Comparison of ENCODE assay signal across 27 cellular contexts in the genomic region with DNA sequence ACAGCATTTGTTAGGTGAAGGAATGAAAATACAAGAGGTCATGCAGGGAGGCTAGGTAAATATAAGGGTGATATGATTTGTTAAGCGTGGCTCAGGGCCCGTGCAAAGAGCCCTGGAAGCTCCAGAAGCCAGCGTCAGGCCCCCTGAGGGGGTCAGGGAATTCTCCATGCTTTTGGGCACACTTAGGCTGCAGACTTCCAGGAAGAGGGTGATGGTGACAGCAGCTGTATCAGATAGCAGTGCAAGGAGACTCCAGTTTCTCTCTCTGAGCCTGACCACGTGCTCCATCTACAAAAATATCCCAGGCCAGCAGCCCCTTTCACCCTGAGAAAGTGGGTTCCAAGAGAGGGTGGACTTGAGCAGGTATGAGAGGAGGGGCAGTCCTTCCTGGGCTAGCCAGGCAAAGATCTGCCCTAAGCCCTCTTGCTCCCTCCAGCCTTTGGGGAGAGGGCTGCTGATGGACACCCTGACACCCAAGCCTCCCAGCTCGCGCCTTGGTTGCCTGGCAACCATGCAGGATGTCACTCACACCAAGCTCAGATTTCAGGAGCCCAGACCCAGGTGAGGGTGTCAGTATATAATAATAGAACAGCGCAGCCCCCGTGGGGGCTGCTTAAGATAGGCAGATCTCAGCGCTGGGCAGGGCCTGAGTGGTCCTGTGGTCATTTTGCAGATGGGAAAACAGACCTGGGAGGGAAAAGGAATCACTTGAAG. TPM values are rescaled to one million over a fixed set of nuclear protein-coding genes. Genes with fewer than 3 reads are reported as not detected.
DNase-seq lines count a peak whose midpoint lies in the region; ATAC-seq, FAIRE-seq and TF ChIP-seq lines count a peak whose summit lies in the region.
"Had no signal": no experiment of that assay in that cellular context is flagged by ENCODE, and none has a peak within 500 bp of the region (broad histone marks: within the 10 kb centered on the region; RNA-seq: fewer than 3 reads in every experiment).

No MANE protein-coding gene starts in this region.

- no peaks in the 10 kb centered on the region for H3K9me2 ChIP-seq in neural cell (ENCODE audit: insufficient read depth, low read length)

- CTCF ChIA-PET in GM12878 (lab: Yijun Ruan, JAX), result no interaction called here

- TF ChIP-seq RAD21 in GM12878 (IDR thresholded peaks at IDR 0.05; ENCODE audit: insufficient read depth, low read depth, low read length), result no peak
- TF ChIP-seq RAD21 in neural cell (conservative IDR thresholded peaks at IDR 0.05), result no peak

- H3K9ac ChIP-seq in GM12878 (ENCODE audit: control insufficient read depth, insufficient read depth, low read length), result no peak overlapping the region
- H3K9ac ChIP-seq in neural cell (ENCODE audit: low read length), result peak overlapping the region; percentile 18

- POLR2A ChIA-PET in GM12878 (lab: Charles Lee), result no interaction called here

- H3K4me3 ChIP-seq in GM12878, result no peak overlapping the region
- peak overlapping the region; percentile 28 for H3K4me3 ChIP-seq in neural cell (ENCODE audit: low read length)
- H3K4me3 ChIP-seq in tibial artery, result no peak overlapping the region
- H3K4me3 ChIP-seq: esophagus muscularis mucosa, smooth muscle cell, stomach, thyroid gland had no signal

- intact Hi-C loops in GM12878 (cut with micrococcal nuclease; ENCODE audit: unreplicated experiment) (no loop called here), tibial artery (cut with DNase I; ENCODE audit: low total_unique reads) (no loop called here)

- no peaks in the 10 kb centered on the region for H3K9me3 ChIP-seq in GM12878 (replicated peaks; ENCODE audit: control insufficient read depth, insufficient read depth, low read length)
- H3K9me3 ChIP-seq in neural cell (ENCODE audit: low read length), result no peaks in the 10 kb centered on the region
- no peaks in the 10 kb centered on the region for H3K9me3 ChIP-seq in tibial artery
- H3K9me3 ChIP-seq: esophagus muscularis mucosa, stomach, thyroid gland had no signal

- H4K20me1 ChIP-seq in GM12878 (ENCODE audit: control insufficient read depth, insufficient read depth), result no peaks in the 10 kb centered on the region
- no peaks in the 10 kb centered on the region for H4K20me1 ChIP-seq in neural cell (ENCODE audit: insufficient read depth)

- H3K27ac ChIP-seq in GM12878 (ENCODE audit: control insufficient read depth, insufficient read depth) (no peak overlapping the region), neural cell (ENCODE audit: low read length) (peak overlapping the region; percentile 35), tibial artery (no peak overlapping the region)
- H3K27ac ChIP-seq: 22Rv1, esophagus muscularis mucosa, foreskin keratinocyte, stomach, thyroid gland had no signal

- TF ChIP-seq CTCF in GM12878 (IDR thresholded peaks at IDR 0.05 in 2 of 3, conservative IDR thresholded peaks at IDR 0.05 in 1 of 3; ENCODE audit: control insufficient read depth in 2 of 3, extremely low read depth in 1 of 3, insufficient read depth in 1 of 3, low read depth in 3 of 3, low read length in 3 of 3) (no peak), neural cell (IDR thresholded peaks at IDR 0.05; ENCODE audit: poor library complexity, severe bottlenecking) (no peak), tibial artery (IDR thresholded peaks at IDR 0.05) (no peak)

- 19% methylated on average over 9 of the region's 9 CpGs for WGBS in GM12878 (ENCODE audit: insufficient coverage, insufficient replicate concordance, low lambda C conversion rate, missing lambda C conversion rate)

- DNase-seq in DMS 273 (lab: John Stamatoyannopoulos, UW; ENCODE audit: unreplicated experiment) (peak; percentile 63), DMS 273 treated with DMSO at 0.1 percent for 48 hours (lab: John Stamatoyannopoulos, UW) (no peak), COLO668 (lab: John Stamatoyannopoulos, UW; ENCODE audit: unreplicated experiment) (peak; percentile 1), GM12878 (ENCODE audit: low read depth, low spot score) (no peak), hypothalamus (lab: John Stamatoyannopoulos, UW) (no peak), HUDEP-2 (lab: John Stamatoyannopoulos, UW; ENCODE audit: unreplicated experiment in 76 of 76) (no peak), tibial artery (no peak)
- DNase-seq: activated CD4-positive, alpha-beta T cell treated with anti-CD3 and anti-CD28 coated beads for 4 hours; activated CD8-positive, alpha-beta memory T cell treated with anti-CD3 and anti-CD28 coated beads for 24 hours; activated effector memory CD4-positive, alpha-beta T cell treated with anti-CD3 and anti-CD28 coated beads, Interleukin-2, amount 50 U/mL, for 16 hours; activated naive CD8-positive, alpha-beta T cell treated with anti-CD3 and anti-CD28 coated beads for 36 hours; CD4-positive, CD25-positive, alpha-beta regulatory T cell; foreskin keratinocyte; left cardiac atrium; mammary epithelial cell; stimulated activated CD4-positive, alpha-beta T cell treated with anti-CD3 and anti-CD28 coated beads, Interleukin-2, amount 100 ng/mL, for 24 hours; stomach; thyroid gland had no signal

- no peak for TF ChIP-seq POLR2A in GM12878 (IDR thresholded peaks at IDR 0.05; ENCODE audit: low read depth, low read length)

- ATAC-seq in GM12878, result no peak
- ATAC-seq: foreskin keratinocyte, left cardiac atrium had no signal

- in situ Hi-C loops in GM12878 (cut with MboI), result no loop called here

- H3K4me2 ChIP-seq in GM12878 (ENCODE audit: control insufficient read depth, insufficient read depth) (no peak overlapping the region), neural cell (ENCODE audit: low read length) (peak overlapping the region; percentile 4)
- H3K4me2 ChIP-seq: smooth muscle cell had no signal

- no peaks in the 10 kb centered on the region for H3F3A ChIP-seq in neural cell (ENCODE audit: insufficient read depth, low read length, poor library complexity, severe bottlenecking)

- SMC1A ChIA-PET in GM12878 (lab: Charles Lee; ENCODE audit: uncharacterized antibody, unreplicated experiment), result no interaction called here

- TF ChIP-seq EP300 in GM12878 (IDR thresholded peaks at IDR 0.05; ENCODE audit: borderline replicate concordance in 1 of 2, control insufficient read depth in 1 of 2, low read depth in 2 of 2, low read length in 2 of 2), result no peak
- TF ChIP-seq EP300 in neural cell (conservative IDR thresholded peaks at IDR 0.05; ENCODE audit: poor library complexity, severe bottlenecking), result no peak

- H3K79me2 ChIP-seq in GM12878 (ENCODE audit: control insufficient read depth, insufficient read depth, low read length), result no peaks in the 10 kb centered on the region
- H3K79me2 ChIP-seq in neural cell (replicated peaks; ENCODE audit: insufficient read depth, low read length), result no peaks in the 10 kb centered on the region

- peaks cover 0 to 4% of the 10 kb centered on the region in 2 experiments; a peak in 1 of 4 replicates for H3K27me3 ChIP-seq in GM12878 (replicated peaks in 1 of 2; ENCODE audit: control insufficient read depth in 2 of 2, insufficient read depth in 2 of 2, low read length in 1 of 2)
- no peaks in the 10 kb centered on the region for H3K27me3 ChIP-seq in neural cell (ENCODE audit: insufficient read depth, low read depth, low read length)
- H3K27me3 ChIP-seq in tibial artery, result peaks cover 0 to 61% of the 10 kb centered on the region in 2 donors
- H3K27me3 ChIP-seq: thyroid gland had no signal

- no peaks in the 10 kb centered on the region for H3K36me3 ChIP-seq in GM12878 (ENCODE audit: control insufficient read depth in 2 of 2, insufficient read depth in 2 of 2, low read length in 1 of 2)
- H3K36me3 ChIP-seq in neural cell (ENCODE audit: insufficient read depth, low read length), result no peaks in the 10 kb centered on the region
- no peaks in the 10 kb centered on the region for H3K36me3 ChIP-seq in tibial artery
- H3K36me3 ChIP-seq: esophagus muscularis mucosa, stomach, thyroid gland had no signal

- no TSS peak for BruUV-seq in GM12878 (replicated peaks; lab: Mats Ljungman, UMichigan)

- RAD21 ChIA-PET in GM12878 (lab: Charles Lee; ENCODE audit: unreplicated experiment), result no interaction called here

- H3K4me1 ChIP-seq in GM12878 (ENCODE audit: control insufficient read depth, insufficient read depth, low read length) (peaks cover 4% of the 10 kb centered on the region; the same call in 1 of the 2 replicates), tibial artery (peaks cover 0 to 5% (median 0%) of the 10 kb centered on the region in 4 donors)
- H3K4me1 ChIP-seq: foreskin keratinocyte, thyroid gland had no signal

- H2AFZ ChIP-seq in GM12878 (ENCODE audit: control insufficient read depth, low read depth, low read length), result no peak overlapping the region
- H2AFZ ChIP-seq in neural cell (ENCODE audit: low read depth, low read length), result no peak overlapping the region

- no peak for FAIRE-seq in GM12878 (lab: Jason Lieb, UNC)
- FAIRE-seq: astrocyte, D721Med, H1 had no signal

TF ChIP-seq in neural cell, 6 proteins besides CTCF, POLR2A, EP300 and RAD21 (continues in another document):
- TF ChIP-seq TAF1 (IDR thresholded peaks at IDR 0.05; ENCODE audit: low read depth), result no peak
- TF ChIP-seq SMC3 (conservative IDR thresholded peaks at IDR 0.05; ENCODE audit: poor library complexity), result no peak
- no peak for TF ChIP-seq POLR2AphosphoS5 (IDR thresholded peaks at IDR 0.05)

RNA-seq across cellular contexts. Expression of gene ATP2B2, which starts 35.8 kb away (rescaled TPM):
- not detected in 2 replicates for total RNA-seq in GM12878 (2013; cell fraction: nucleolus; rRNA removed)
- not detected in 2 replicates for total RNA-seq in GM12878 (2014; rRNA removed)
- total RNA-seq in GM12878 (2014; rRNA removed; fragmentation: Illumina TruSeq; extraction: Trizol), result not detected in 2 replicates
- total RNA-seq in GM12878 (2021), result not detected in 2 replicates
- not detected for polyA plus RNA-seq in GM12878 (2011; ENCODE audit: low read depth)
- polyA plus RNA-seq in GM12878 (2011; rRNA removed), result not detected in 2 replicates
- not detected in 2 replicates for polyA plus RNA-seq in GM12878 (2011; cell fraction: cytosol; rRNA removed)
- 0.03 TPM in 1 of 2 replicates, not detected in the other for polyA plus RNA-seq in GM12878 (2011; cell fraction: nucleus; rRNA removed)
- polyA plus RNA-seq in GM12878 (2012), result 0.04 TPM in 1 of 2 replicates, not detected in the other
- not detected in 2 replicates for polyA plus RNA-seq in GM12878 (2014; fragmentation: Illumina TruSeq; extraction: Trizol)
- polyA plus RNA-seq in GM12878 (2014; fragmentation: Nextera tagmentation; extraction: Ambion mirVana), result not detected
- polyA plus RNA-seq in GM12878 (2014; rRNA removed), result not detected in 2 replicates
- polyA plus RNA-seq in GM12878 (2016; fragmentation: Nextera tagmentation; extraction: Ambion mirVana), result under 1 TPM in 1 of 2 experiments, not detected in 1; 0.04 TPM
- not detected in 2 replicates for polyA minus RNA-seq in GM12878 (2011; rRNA and poly(A)+ RNA removed)
- polyA minus RNA-seq in GM12878 (2011; cell fraction: cytosol; rRNA and poly(A)+ RNA removed), result not detected in 2 replicates
- not detected in 2 replicates for polyA minus RNA-seq in GM12878 (2011; cell fraction: nucleus; rRNA and poly(A)+ RNA removed)
- 8.3 and 9.5 TPM in 2 replicates for polyA plus RNA-seq in neural cell
- 27.8 and 28.0 TPM in 2 replicates for polyA minus RNA-seq in neural cell
- total RNA-seq: activated naive CD8-positive, alpha-beta T cell treated with anti-CD3 and anti-CD28 coated beads for 36 hours; CD4-positive, CD25-positive, alpha-beta regulatory T cell; foreskin keratinocyte; M059J; mammary epithelial cell; smooth muscle cell had no signal
- polyA plus RNA-seq: foreskin keratinocyte, IgD-negative memory B cell, mammary epithelial cell, smooth muscle cell had no signal

Comparison
In these comparisons a context has a peak if more than half of its experiments do, and no peak if none do; other contexts are left out.
1. DNase-seq: peak in DMS 273 (single experiment) and COLO668 (single experiment); none in DMS 273 treated with DMSO at 0.1 percent for 48 hours (single experiment), GM12878 (single experiment), hypothalamus (0 of 51), HUDEP-2 (0 of 76) and tibial artery (0 of 2).